ENCODE assay signal across 23 cellular contexts in the genomic region with DNA sequence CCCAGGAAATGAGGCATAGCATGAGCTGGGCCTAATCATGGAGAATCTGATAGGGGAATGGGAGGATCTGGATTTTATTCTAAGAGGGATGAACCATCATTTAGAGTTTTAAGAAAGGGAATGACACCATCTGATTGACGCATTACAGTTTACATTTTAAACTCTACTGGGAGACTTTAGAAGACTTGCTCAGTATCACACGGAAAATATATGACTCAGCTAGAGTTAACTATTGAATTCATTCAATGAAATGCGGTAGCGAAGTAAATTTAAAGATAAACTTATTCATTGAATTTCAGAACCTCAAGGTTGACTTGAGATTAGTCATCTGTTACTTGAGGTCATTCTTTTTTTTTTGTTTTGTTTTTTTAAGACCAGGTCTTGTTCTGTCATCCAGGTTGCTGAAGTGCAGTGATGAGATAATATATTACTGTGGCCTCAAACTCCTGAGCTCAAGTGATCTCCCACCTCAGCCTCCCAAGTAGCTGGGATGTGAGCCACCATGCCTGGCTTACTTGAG. TPM values are rescaled to one million over a fixed set of nuclear protein-coding genes. Genes with fewer than 3 reads are reported as not detected.
"Had no signal": no experiment of that assay in that cellular context is flagged by ENCODE, and none has a peak within 500 bp of the region (broad histone marks: within the 10 kb centered on the region; RNA-seq: fewer than 3 reads in every experiment).

No MANE protein-coding gene starts in this region.

- H3K4me3 ChIP-seq: esophagus muscularis mucosa, hepatocyte, left ventricle myocardium inferior, lower lobe of right lung, ovary had no signal

- H3K4me2 ChIP-seq: hepatocyte had no signal

- H3K4me1 ChIP-seq: esophagus muscularis mucosa, left ventricle myocardium inferior, lower lobe of right lung had no signal

- H3K9me3 ChIP-seq: esophagus muscularis mucosa, lower lobe of right lung, ovary had no signal

- H3K36me3 ChIP-seq: esophagus muscularis mucosa, left ventricle myocardium inferior, lower lobe of right lung, ovary had no signal

- DNase-seq: effector memory CD4-positive, alpha-beta T cell; head of caudate nucleus; left cardiac atrium; left ventricle myocardium inferior; lower lobe of right lung; natural killer cell; ovary; right cardiac atrium; small intestine; stimulated activated CD4-positive, alpha-beta T cell treated with anti-CD3 and anti-CD28 coated beads, Interleukin-12 subunit alpha, Interleukin-12 subunit beta, amount 100 ng/mL, for 4 hours; stimulated activated naive CD4-positive, alpha-beta T cell treated with Interleukin-2 at 50 U/mL for 16 hours had no signal

- H3K36me3 Mint-ChIP-seq: memory B cell, mesothelial cell of epicardium, natural killer cell, type B pancreatic cell had no signal

- H2AFZ ChIP-seq: hepatocyte had no signal

- H3K27ac ChIP-seq: esophagus muscularis mucosa, hepatocyte, left ventricle myocardium inferior, lower lobe of right lung, ovary had no signal

- FAIRE-seq: endometrium, small intestine, urothelium cell line had no signal

- H3K27ac Mint-ChIP-seq: memory B cell, mesothelial cell of epicardium, natural killer cell, type B pancreatic cell had no signal

- H3K27me3 Mint-ChIP-seq: memory B cell had no signal

- H3K27me3 ChIP-seq: esophagus muscularis mucosa, hepatocyte, ovary had no signal

- H3K79me2 ChIP-seq: hepatocyte had no signal

- H3K4me3 Mint-ChIP-seq: memory B cell, mesothelial cell of epicardium, natural killer cell, neural crest cell, type B pancreatic cell had no signal

- H3K4me1 Mint-ChIP-seq: memory B cell, mesothelial cell of epicardium, natural killer cell, neural crest cell had no signal

- ATAC-seq: left cardiac atrium, lower lobe of right lung, natural killer cell, right cardiac atrium had no signal

RNA-seq across cellular contexts. Expression of a gene that starts 25.0 kb away (rescaled TPM):
- total RNA-seq: fibroblast of villous mesenchyme, hepatocyte, left cardiac atrium, left ventricle myocardium inferior, mesothelial cell of epicardium, mucosa of gallbladder, myocyte, natural killer cell, posterior vena cava, right cardiac atrium had no signal
- polyA plus RNA-seq: hepatocyte, right cardiac atrium, small intestine had no signal
